Comparison of ENCODE assay signal across 17 cellular contexts in the genomic region with DNA sequence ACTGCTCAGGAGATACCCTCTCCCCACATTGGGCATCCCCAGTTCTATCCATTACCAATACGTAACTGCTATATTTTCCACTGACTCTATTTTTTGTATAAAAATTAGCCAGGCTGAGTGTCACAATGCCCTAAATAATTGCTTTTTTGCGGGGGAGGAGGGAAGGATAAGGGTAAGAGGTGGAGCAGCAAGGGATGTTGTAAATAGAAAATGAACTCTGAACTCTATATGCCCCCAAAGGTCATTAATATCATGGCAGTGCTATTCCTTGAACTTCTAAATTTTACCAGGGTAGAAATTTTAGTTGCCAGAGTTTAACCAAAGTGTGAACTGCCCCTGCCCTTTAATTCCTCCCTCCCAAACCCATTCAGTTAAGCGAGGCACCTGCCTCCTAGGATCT.
"Had no signal": no experiment of that assay in that cellular context is flagged by ENCODE, and none has a peak within 500 bp of the region (broad histone marks: within the 10 kb centered on the region; RNA-seq: fewer than 3 reads in every experiment).

No MANE protein-coding gene starts in this region.

- FAIRE-seq: endometrium, pancreas had no signal

- H3K27me3 Mint-ChIP-seq: activated T-helper 17 cell treated with anti-CD3 and anti-CD28 coated beads, Interleukin-2, amount 50 U/mL, for 72 hours; naive thymus-derived CD4-positive, alpha-beta T cell; stimulated activated naive CD8-positive, alpha-beta T cell treated with anti-CD3 and anti-CD28 coated beads, Interleukin-15, amount 100 ng/mL, for 72 hours had no signal

- ATAC-seq: activated naive CD4-positive, alpha-beta T cell treated with anti-CD3 and anti-CD28 coated beads, Interleukin-2, amount 50 U/mL, for 72 hours; activated T-helper 17 cell treated with anti-CD3 and anti-CD28 coated beads, Interleukin-2, amount 50 U/mL, for 72 hours; left lung; naive thymus-derived CD4-positive, alpha-beta T cell; pancreas; right cardiac atrium; stimulated activated naive CD8-positive, alpha-beta T cell treated with anti-CD3 and anti-CD28 coated beads, Interleukin-15, amount 100 ng/mL, for 72 hours had no signal

- H3K4me1 ChIP-seq: left lung, tibial artery had no signal

- H3K36me3 ChIP-seq: left lung, neutrophil, pancreas, tibial artery had no signal

- H3K27ac ChIP-seq: left lung, neutrophil, pancreas, tibial artery had no signal

- H3K4me3 ChIP-seq: left lung, lung, pancreas, tibial artery had no signal

- H3K9me3 ChIP-seq: left lung, neutrophil, pancreas, tibial artery had no signal

- H3K27ac Mint-ChIP-seq: activated naive CD4-positive, alpha-beta T cell treated with anti-CD3 and anti-CD28 coated beads, Interleukin-2, amount 50 U/mL, for 72 hours; activated T-helper 17 cell treated with anti-CD3 and anti-CD28 coated beads, Interleukin-2, amount 50 U/mL, for 72 hours had no signal

- H3K9me3 Mint-ChIP-seq: activated naive CD4-positive, alpha-beta T cell treated with anti-CD3 and anti-CD28 coated beads, Interleukin-2, amount 50 U/mL, for 72 hours; activated T-helper 17 cell treated with anti-CD3 and anti-CD28 coated beads, Interleukin-2, amount 50 U/mL, for 72 hours; brain; naive thymus-derived CD4-positive, alpha-beta T cell; stimulated activated naive CD8-positive, alpha-beta T cell treated with anti-CD3 and anti-CD28 coated beads, Interleukin-15, amount 100 ng/mL, for 72 hours had no signal

- DNase-seq: activated T-cell treated with anti-CD3 and anti-CD28 coated beads, Interleukin-2, amount 50 U/mL, for 1 hour; aorta; effector CD4-positive, alpha-beta T cell; kidney glomerular epithelial cell; left lung; naive thymus-derived CD4-positive, alpha-beta T cell; pancreas; right cardiac atrium; stimulated activated CD4-positive, alpha-beta T cell treated with anti-CD3 and anti-CD28 coated beads, Interleukin-12 subunit alpha, Interleukin-12 subunit beta, amount 100 ng/mL, for 4 hours; stimulated activated naive CD8-positive, alpha-beta T cell treated with anti-CD3 and anti-CD28 coated beads, Interleukin-15, amount 100 ng/mL, for 72 hours; tibial artery had no signal

- H3K4me3 Mint-ChIP-seq: activated T-helper 17 cell treated with anti-CD3 and anti-CD28 coated beads, Interleukin-2, amount 50 U/mL, for 72 hours; naive thymus-derived CD4-positive, alpha-beta T cell; stimulated activated naive CD8-positive, alpha-beta T cell treated with anti-CD3 and anti-CD28 coated beads, Interleukin-15, amount 100 ng/mL, for 72 hours had no signal

- H3K36me3 Mint-ChIP-seq: activated naive CD4-positive, alpha-beta T cell treated with anti-CD3 and anti-CD28 coated beads, Interleukin-2, amount 50 U/mL, for 72 hours; brain had no signal
